Comparison of ENCODE assay signal across 8 cellular contexts in the genomic region with DNA sequence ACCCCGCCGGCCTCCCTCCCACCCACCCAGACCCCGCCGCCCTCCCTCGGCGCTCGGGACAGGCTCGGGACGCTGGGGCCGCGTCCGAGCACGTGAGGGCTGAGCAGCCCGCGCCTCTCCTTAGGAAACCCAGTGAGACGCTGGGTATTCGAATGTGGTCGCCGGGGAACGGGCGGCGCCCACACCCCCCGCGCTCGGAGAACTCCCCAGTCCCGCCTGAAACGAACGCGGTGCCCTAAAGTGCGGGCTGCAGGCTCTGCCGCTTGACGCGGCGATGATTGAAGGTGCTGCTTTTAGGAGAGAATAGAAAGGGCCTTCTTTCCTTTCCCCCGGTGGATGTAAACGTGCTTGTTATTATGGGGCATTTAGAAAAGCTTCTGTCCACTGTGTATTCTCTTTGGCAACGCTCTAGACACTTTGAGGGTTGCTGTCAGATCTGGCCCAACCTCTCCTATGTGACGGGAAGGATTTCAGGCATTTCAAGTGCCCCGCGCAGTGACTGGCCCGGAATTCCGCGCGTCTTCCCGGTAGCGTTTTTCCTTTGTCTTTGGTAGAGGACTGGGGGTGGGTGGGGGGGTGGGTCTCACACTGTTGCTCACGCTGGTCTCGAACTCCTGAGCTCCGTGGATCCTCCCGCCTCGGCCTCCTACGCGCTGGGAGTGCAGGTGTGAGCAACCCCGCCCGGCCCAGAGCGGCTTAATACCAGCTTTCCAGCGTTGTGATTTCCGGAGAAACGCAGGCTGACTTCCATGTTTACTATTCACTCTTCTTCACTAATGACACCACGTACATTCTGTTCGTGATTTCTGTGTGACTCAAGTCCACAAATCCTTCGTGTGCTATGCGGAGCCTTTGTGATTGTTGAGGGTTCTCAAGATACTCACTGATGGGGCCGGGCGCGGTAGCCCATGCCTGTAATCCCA. TPM values are rescaled to one million over a fixed set of nuclear protein-coding genes. Genes with fewer than 3 reads are reported as not detected.
DNase-seq lines count a peak whose midpoint lies in the region; TF ChIP-seq lines count a peak whose summit lies in the region.

No MANE protein-coding gene starts in this region.

- peak overlapping the region; percentile 73 for H2AFZ ChIP-seq in mesenchymal stem cell (ENCODE audit: low read depth, low read length)

- no peak overlapping the region for H3K14ac ChIP-seq in mesenchymal stem cell (ENCODE audit: low read length in 2 of 2)

- H3K27me3 ChIP-seq in duodenal mucosa (ENCODE audit: control insufficient read depth in 1 of 2, insufficient read depth in 2 of 2, low read length in 2 of 2) (no peaks in the 10 kb centered on the region), mesenchymal stem cell (ENCODE audit: control insufficient read depth in 1 of 2, insufficient read depth in 1 of 2, low read length in 2 of 2) (peaks cover 0 to 3% of the 10 kb centered on the region in 2 experiments), stomach smooth muscle (ENCODE audit: control insufficient read depth in 1 of 2, insufficient read depth in 2 of 2, low read length in 2 of 2) (no peaks in the 10 kb centered on the region)

- H2BK15ac ChIP-seq in mesenchymal stem cell (ENCODE audit: low read depth, poor library complexity, severe bottlenecking): no peak overlapping the region

- H4K8ac ChIP-seq in mesenchymal stem cell (ENCODE audit: low read length): peak overlapping the region; percentile 72

- H3K18ac ChIP-seq in mesenchymal stem cell (ENCODE audit: low read depth in 1 of 2, low read length in 2 of 2): peak overlapping the region in 1 of 2 experiments; percentile 28

- H2BK120ac ChIP-seq in mesenchymal stem cell (ENCODE audit: low read depth, low read length): peak overlapping the region; percentile 71

- no peaks in the 10 kb centered on the region for H3K79me1 ChIP-seq in mesenchymal stem cell (replicated peaks; ENCODE audit: low read length, poor library complexity, severe bottlenecking)

- H3K4me3 ChIP-seq in AG09309 (ENCODE audit: control insufficient read depth, low read depth, low read length): peak overlapping the region; percentile 57
- H3K4me3 ChIP-seq in duodenal mucosa (ENCODE audit: low read depth in 1 of 2, low read length in 2 of 2): peak overlapping the region; percentile 64
- peak overlapping the region; percentile 59 to 79 for H3K4me3 ChIP-seq in mesenchymal stem cell (ENCODE audit: insufficient read depth in 1 of 2, low read depth in 1 of 2, low read length in 2 of 2)
- H3K4me3 ChIP-seq in stomach smooth muscle (ENCODE audit: low read length in 2 of 2): peak overlapping the region; percentile 74 to 85

- H3K4me2 ChIP-seq in mesenchymal stem cell (ENCODE audit: low read length, poor library complexity, severe bottlenecking): peak overlapping the region; percentile 88

- H3K27ac ChIP-seq in duodenal mucosa (ENCODE audit: low read depth, low read length): peak overlapping the region; percentile 42
- H3K27ac ChIP-seq in mesenchymal stem cell (ENCODE audit: low read length, poor library complexity, severe bottlenecking): no peak overlapping the region
- peak overlapping the region; percentile 62 for H3K27ac ChIP-seq in stomach smooth muscle (ENCODE audit: low read length)

- H3K4me1 ChIP-seq in duodenal mucosa (ENCODE audit: control insufficient read depth in 1 of 2, insufficient read depth in 2 of 2, low read length in 2 of 2) (peaks cover 9% of the 10 kb centered on the region in 2 donors), mesenchymal stem cell (ENCODE audit: control insufficient read depth, insufficient read depth, low read depth, low read length) (peaks cover 24% of the 10 kb centered on the region), stomach smooth muscle (ENCODE audit: control insufficient read depth, insufficient read depth, low read length) (peaks cover 34% of the 10 kb centered on the region)

- TF ChIP-seq CTCF in AG09309 (IDR thresholded peaks at IDR 0.05; ENCODE audit: control insufficient read depth, insufficient read depth, low read depth, low read length, missing control alignments): no peak

- DNase-seq in AG09309 (ENCODE audit: low read depth) (no peak), LoVo (ENCODE audit: low spot score) (peak; percentile 13), mesenchymal stem cell (peak; percentile 74), HuH-7.5 (ENCODE audit: low spot score) (no peak)
- DNase-seq in activated CD4-positive, CD25-positive, alpha-beta regulatory T cell treated with anti-CD3 and anti-CD28 coated beads, Interleukin-2, amount 50 U/mL, for 72 hours: peak; percentile 61

- H3K4ac ChIP-seq in mesenchymal stem cell (ENCODE audit: low read depth in 1 of 2, low read length in 2 of 2): peak overlapping the region in 1 of 2 experiments; percentile 17

- H4K91ac ChIP-seq in mesenchymal stem cell (ENCODE audit: low read length): no peak overlapping the region

- H3K9ac ChIP-seq in duodenal mucosa (ENCODE audit: low read depth in 1 of 2, low read length in 2 of 2) (peak overlapping the region; percentile 33 to 77), mesenchymal stem cell (ENCODE audit: low read length) (peak overlapping the region; percentile 82), stomach smooth muscle (ENCODE audit: low read length in 2 of 2) (peak overlapping the region; percentile 64 to 84)

- 13% methylated on average over 58 of the region's 66 CpGs for WGBS in mesenchymal stem cell

- H2BK5ac ChIP-seq in mesenchymal stem cell (ENCODE audit: low read depth, low read length, poor library complexity, severe bottlenecking): no peak overlapping the region

- H3K36me3 ChIP-seq in duodenal mucosa (ENCODE audit: control insufficient read depth in 1 of 2, insufficient read depth in 2 of 2, low read length in 2 of 2) (no peaks in the 10 kb centered on the region), mesenchymal stem cell (ENCODE audit: control insufficient read depth in 1 of 2, insufficient read depth in 2 of 2, low read depth in 1 of 2, low read length in 2 of 2) (no peaks in the 10 kb centered on the region), stomach smooth muscle (ENCODE audit: control insufficient read depth in 2 of 2, insufficient read depth in 2 of 2, low read length in 2 of 2) (no peaks in the 10 kb centered on the region)

- no peak overlapping the region for H2AK5ac ChIP-seq in mesenchymal stem cell (ENCODE audit: low read length, severe bottlenecking)

- no peaks in the 10 kb centered on the region for H3K9me3 ChIP-seq in duodenal mucosa (ENCODE audit: control insufficient read depth in 1 of 2, low read length in 2 of 2)
- H3K9me3 ChIP-seq in mesenchymal stem cell (ENCODE audit: control insufficient read depth, low read length): no peaks in the 10 kb centered on the region
- H3K9me3 ChIP-seq in stomach smooth muscle (ENCODE audit: control insufficient read depth in 2 of 2, low read length in 2 of 2): no peaks in the 10 kb centered on the region

- H3K23ac ChIP-seq in mesenchymal stem cell (ENCODE audit: low read length in 2 of 2): peak overlapping the region in 1 of 2 experiments; percentile 38

- TF ChIP-seq POLR2A in GM18526 (IDR thresholded peaks at IDR 0.05; ENCODE audit: extremely low read depth, insufficient read length): peak; percentile 16

- no peak overlapping the region for H2BK12ac ChIP-seq in mesenchymal stem cell (ENCODE audit: low read length in 2 of 2)

RNA-seq across cellular contexts. Expression of gene FOXK2, which starts 21.8 kb away (rescaled TPM):
- 45.8 TPM for polyA plus RNA-seq in mesenchymal stem cell (2013, experiment 1 of 2)
- polyA plus RNA-seq in mesenchymal stem cell (2013, experiment 2 of 2): 46.2 TPM

RNA-seq across cellular contexts. Expression of gene NARF, which starts 39.2 kb away (rescaled TPM):
- 45.9 TPM for polyA plus RNA-seq in mesenchymal stem cell (2013, experiment 1 of 2)
- 44.2 TPM for polyA plus RNA-seq in mesenchymal stem cell (2013, experiment 2 of 2)

RNA-seq across cellular contexts. Expression of gene CYBC1, which starts 47.2 kb away (rescaled TPM):
- 40.1 TPM for polyA plus RNA-seq in mesenchymal stem cell (2013, experiment 1 of 2)
- 39.0 TPM for polyA plus RNA-seq in mesenchymal stem cell (2013, experiment 2 of 2)

Comparison
In these comparisons a context has a peak if more than half of its experiments do, and no peak if none do; other contexts are left out.
1. DNase-seq: peak in LoVo (single experiment), activated CD4-positive, CD25-positive, alpha-beta regulatory T cell treated with anti-CD3 and anti-CD28 coated beads, Interleukin-2, amount 50 U/mL, for 72 hours (single experiment) and mesenchymal stem cell (single experiment); none in AG09309 (single experiment) and HuH-7.5 (single experiment).
2. Peak in every context shown above with its lines, with median percentiles within 50 percentile points of each other: H3K4me3 ChIP-seq and H3K9ac ChIP-seq.